ENCODE assay signal across 1 cellular context in the genomic region with DNA sequence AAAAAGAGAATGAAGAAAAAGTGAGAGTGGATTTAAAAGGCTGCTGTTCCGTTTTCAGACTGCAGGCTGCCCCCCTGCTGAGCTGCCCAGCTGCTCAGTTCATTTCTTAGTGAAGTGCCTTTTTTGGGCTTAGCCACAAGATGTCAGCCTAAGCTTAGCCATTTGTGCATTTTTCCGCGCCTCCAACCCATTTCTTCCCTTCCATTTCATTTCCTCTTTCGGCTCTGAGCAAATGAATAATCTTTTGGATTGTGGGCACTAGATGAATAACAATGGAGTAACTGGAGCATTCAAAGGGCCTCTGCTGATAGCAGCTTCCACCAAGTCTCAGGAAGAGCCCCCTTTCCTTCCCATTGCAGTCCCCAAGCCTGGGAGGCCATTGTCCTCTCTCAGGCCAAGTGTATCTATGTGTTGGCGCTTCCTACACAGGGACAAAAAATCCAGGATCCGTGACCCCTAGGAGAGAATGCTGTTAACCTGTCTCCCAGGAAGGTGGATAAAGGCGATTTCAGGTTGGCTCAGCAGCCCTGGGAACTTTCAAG.
TF ChIP-seq lines count a peak whose summit lies in the region.

No MANE protein-coding gene starts in this region.

TF ChIP-seq in HepG2, 621 proteins besides CTCF, POLR2A, EP300 and RAD21 (continued from another document and continues in another):
- TF ChIP-seq KLF9 (CRISPR knock-in tag; IDR thresholded peaks at IDR 0.05; ENCODE audit: low read depth) (0 out of 2 replicates have a peak, but pooled peaks have one; percentile 34), ZNF589 (CRISPR knock-in tag; conservative IDR thresholded peaks at IDR 0.05) (no peak), GFI1 (CRISPR knock-in tag; IDR thresholded peaks at IDR 0.05; ENCODE audit: borderline replicate concordance) (no peak), ZNF792 (CRISPR knock-in tag; IDR thresholded peaks at IDR 0.05) (peak; percentile 63; the same call in 1 of the 2 replicates), SMAD9 (CRISPR knock-in tag; IDR thresholded peaks at IDR 0.05) (0 out of 2 replicates have a peak, but pooled peaks have one; percentile 79), XBP1 (CRISPR knock-in tag; IDR thresholded peaks at IDR 0.05) (no peak), REPIN1 (CRISPR knock-in tag; IDR thresholded peaks at IDR 0.05; ENCODE audit: borderline replicate concordance, low read depth) (peak; percentile 28; the same call in 1 of the 2 replicates), BRD4 (CRISPR knock-in tag; IDR thresholded peaks at IDR 0.05) (no peak), ZMYM4 (CRISPR knock-in tag; IDR thresholded peaks at IDR 0.05) (peak; percentile 74), LCORL (IDR thresholded peaks at IDR 0.05) (no peak), LCORL (CRISPR knock-in tag; IDR thresholded peaks at IDR 0.05) (peak; percentile 73), CBFB (CRISPR knock-in tag; IDR thresholded peaks at IDR 0.05) (no peak), ZSCAN25 (CRISPR knock-in tag; IDR thresholded peaks at IDR 0.05) (peak; percentile 34; the same call in 1 of the 2 replicates), FOXK1 (CRISPR knock-in tag; IDR thresholded peaks at IDR 0.05; ENCODE audit: borderline replicate concordance, low read depth) (peak; percentile 39; the same call in 1 of the 2 replicates), RCOR2 (CRISPR knock-in tag; IDR thresholded peaks at IDR 0.05) (0 out of 2 replicates have a peak, but pooled peaks have one; percentile 51), ZNF430 (CRISPR knock-in tag; IDR thresholded peaks at IDR 0.05) (no peak; the same call in 1 of the 2 replicates), ATF7 (IDR thresholded peaks at IDR 0.05) (no peak), ATF7 (CRISPR knock-in tag; IDR thresholded peaks at IDR 0.05) (no peak), MXI1 (IDR thresholded peaks at IDR 0.05; ENCODE audit: borderline replicate concordance, low read depth, low read length) (no peak), MYNN (CRISPR knock-in tag; IDR thresholded peaks at IDR 0.05; ENCODE audit: low read depth) (0 out of 2 replicates have a peak, but pooled peaks have one; percentile 72), BHLHE40 (IDR thresholded peaks at IDR 0.05; ENCODE audit: low read length) (no peak), CREB3 (CRISPR knock-in tag; IDR thresholded peaks at IDR 0.05) (no peak), ZFP1 (CRISPR knock-in tag; IDR thresholded peaks at IDR 0.05) (0 out of 2 replicates have a peak, but pooled peaks have one; percentile 27), HDAC6 (IDR thresholded peaks at IDR 0.05; ENCODE audit: low read depth, low read length) (no peak), ZNF136 (CRISPR knock-in tag; IDR thresholded peaks at IDR 0.05; ENCODE audit: low read depth) (peak; percentile 82; the same call in 1 of the 2 replicates), ZNF230 (CRISPR knock-in tag; IDR thresholded peaks at IDR 0.05) (peak; percentile 94), ZNF660 (CRISPR knock-in tag; IDR thresholded peaks at IDR 0.05; ENCODE audit: borderline replicate concordance, low read depth) (no peak), ZNF441 (CRISPR knock-in tag; IDR thresholded peaks at IDR 0.05; ENCODE audit: borderline replicate concordance) (0 out of 2 replicates have a peak, but pooled peaks have one; percentile 54)
- TF ChIP-seq, protein P1, sequence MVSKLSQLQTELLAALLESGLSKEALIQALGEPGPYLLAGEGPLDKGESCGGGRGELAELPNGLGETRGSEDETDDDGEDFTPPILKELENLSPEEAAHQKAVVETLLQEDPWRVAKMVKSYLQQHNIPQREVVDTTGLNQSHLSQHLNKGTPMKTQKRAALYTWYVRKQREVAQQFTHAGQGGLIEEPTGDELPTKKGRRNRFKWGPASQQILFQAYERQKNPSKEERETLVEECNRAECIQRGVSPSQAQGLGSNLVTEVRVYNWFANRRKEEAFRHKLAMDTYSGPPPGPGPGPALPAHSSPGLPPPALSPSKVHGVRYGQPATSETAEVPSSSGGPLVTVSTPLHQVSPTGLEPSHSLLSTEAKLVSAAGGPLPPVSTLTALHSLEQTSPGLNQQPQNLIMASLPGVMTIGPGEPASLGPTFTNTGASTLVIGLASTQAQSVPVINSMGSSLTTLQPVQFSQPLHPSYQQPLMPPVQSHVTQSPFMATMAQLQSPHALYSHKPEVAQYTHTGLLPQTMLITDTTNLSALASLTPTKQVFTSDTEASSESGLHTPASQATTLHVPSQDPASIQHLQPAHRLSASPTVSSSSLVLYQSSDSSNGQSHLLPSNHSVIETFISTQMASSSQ (IDR thresholded peaks at IDR 0.05; ENCODE audit: low read depth): no peak
- TF ChIP-seq, protein P1 (CRISPR knock-in tag; IDR thresholded peaks at IDR 0.05; ENCODE audit: borderline replicate concordance): peak; percentile 41; the same call in 1 of the 2 replicates
- TF ChIP-seq, protein P2, sequence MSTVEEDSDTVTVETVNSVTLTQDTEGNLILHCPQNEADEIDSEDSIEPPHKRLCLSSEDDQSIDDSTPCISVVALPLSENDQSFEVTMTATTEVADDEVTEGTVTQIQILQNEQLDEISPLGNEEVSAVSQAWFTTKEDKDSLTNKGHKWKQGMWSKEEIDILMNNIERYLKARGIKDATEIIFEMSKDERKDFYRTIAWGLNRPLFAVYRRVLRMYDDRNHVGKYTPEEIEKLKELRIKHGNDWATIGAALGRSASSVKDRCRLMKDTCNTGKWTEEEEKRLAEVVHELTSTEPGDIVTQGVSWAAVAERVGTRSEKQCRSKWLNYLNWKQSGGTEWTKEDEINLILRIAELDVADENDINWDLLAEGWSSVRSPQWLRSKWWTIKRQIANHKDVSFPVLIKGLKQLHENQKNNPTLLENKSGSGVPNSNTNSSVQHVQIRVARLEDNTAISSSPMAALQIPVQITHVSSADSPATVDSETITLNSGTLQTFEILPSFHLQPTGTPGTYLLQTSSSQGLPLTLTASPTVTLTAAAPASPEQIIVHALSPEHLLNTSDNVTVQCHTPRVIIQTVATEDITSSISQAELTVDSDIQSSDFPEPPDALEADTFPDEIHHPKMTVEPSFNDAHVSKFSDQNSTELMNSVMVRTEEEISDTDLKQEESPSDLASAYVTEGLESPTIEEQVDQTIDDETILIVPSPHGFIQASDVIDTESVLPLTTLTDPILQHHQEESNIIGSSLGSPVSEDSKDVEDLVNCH (CRISPR knock-in tag; IDR thresholded peaks at IDR 0.05): 0 out of 2 replicates have a peak, but pooled peaks have one; percentile 55
- TF ChIP-seq, protein P3, sequence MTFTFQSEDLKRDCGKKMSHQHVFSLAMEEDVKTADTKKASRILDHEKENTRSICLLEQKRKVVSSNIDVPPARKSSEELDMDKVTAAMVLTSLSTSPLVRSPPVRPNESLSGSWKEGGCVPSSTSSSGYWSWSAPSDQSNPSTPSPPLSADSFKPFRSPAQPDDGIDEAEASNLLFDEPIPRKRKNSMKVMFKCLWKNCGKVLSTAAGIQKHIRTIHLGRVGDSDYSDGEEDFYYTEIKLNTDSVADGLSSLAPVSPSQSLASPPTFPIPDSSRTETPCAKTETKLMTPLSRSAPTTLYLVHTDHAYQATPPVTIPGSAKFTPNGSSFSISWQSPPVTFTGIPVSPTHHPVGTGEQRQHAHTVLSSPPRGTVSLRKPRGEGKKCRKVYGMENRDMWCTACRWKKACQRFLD (CRISPR knock-in tag; IDR thresholded peaks at IDR 0.05; ENCODE audit: borderline replicate concordance): 0 out of 2 replicates have a peak, but pooled peaks have one; percentile 73
- TF ChIP-seq, protein P4, sequence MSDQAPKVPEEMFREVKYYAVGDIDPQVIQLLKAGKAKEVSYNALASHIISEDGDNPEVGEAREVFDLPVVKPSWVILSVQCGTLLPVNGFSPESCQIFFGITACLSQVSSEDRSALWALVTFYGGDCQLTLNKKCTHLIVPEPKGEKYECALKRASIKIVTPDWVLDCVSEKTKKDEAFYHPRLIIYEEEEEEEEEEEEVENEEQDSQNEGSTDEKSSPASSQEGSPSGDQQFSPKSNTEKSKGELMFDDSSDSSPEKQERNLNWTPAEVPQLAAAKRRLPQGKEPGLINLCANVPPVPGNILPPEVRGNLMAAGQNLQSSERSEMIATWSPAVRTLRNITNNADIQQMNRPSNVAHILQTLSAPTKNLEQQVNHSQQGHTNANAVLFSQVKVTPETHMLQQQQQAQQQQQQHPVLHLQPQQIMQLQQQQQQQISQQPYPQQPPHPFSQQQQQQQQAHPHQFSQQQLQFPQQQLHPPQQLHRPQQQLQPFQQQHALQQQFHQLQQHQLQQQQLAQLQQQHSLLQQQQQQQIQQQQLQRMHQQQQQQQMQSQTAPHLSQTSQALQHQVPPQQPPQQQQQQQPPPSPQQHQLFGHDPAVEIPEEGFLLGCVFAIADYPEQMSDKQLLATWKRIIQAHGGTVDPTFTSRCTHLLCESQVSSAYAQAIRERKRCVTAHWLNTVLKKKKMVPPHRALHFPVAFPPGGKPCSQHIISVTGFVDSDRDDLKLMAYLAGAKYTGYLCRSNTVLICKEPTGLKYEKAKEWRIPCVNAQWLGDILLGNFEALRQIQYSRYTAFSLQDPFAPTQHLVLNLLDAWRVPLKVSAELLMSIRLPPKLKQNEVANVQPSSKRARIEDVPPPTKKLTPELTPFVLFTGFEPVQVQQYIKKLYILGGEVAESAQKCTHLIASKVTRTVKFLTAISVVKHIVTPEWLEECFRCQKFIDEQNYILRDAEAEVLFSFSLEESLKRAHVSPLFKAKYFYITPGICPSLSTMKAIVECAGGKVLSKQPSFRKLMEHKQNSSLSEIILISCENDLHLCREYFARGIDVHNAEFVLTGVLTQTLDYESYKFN (CRISPR knock-in tag; conservative IDR thresholded peaks at IDR 0.05): 0 out of 2 replicates have a peak, but pooled peaks have one; percentile 16
- TF ChIP-seq, protein P5, sequence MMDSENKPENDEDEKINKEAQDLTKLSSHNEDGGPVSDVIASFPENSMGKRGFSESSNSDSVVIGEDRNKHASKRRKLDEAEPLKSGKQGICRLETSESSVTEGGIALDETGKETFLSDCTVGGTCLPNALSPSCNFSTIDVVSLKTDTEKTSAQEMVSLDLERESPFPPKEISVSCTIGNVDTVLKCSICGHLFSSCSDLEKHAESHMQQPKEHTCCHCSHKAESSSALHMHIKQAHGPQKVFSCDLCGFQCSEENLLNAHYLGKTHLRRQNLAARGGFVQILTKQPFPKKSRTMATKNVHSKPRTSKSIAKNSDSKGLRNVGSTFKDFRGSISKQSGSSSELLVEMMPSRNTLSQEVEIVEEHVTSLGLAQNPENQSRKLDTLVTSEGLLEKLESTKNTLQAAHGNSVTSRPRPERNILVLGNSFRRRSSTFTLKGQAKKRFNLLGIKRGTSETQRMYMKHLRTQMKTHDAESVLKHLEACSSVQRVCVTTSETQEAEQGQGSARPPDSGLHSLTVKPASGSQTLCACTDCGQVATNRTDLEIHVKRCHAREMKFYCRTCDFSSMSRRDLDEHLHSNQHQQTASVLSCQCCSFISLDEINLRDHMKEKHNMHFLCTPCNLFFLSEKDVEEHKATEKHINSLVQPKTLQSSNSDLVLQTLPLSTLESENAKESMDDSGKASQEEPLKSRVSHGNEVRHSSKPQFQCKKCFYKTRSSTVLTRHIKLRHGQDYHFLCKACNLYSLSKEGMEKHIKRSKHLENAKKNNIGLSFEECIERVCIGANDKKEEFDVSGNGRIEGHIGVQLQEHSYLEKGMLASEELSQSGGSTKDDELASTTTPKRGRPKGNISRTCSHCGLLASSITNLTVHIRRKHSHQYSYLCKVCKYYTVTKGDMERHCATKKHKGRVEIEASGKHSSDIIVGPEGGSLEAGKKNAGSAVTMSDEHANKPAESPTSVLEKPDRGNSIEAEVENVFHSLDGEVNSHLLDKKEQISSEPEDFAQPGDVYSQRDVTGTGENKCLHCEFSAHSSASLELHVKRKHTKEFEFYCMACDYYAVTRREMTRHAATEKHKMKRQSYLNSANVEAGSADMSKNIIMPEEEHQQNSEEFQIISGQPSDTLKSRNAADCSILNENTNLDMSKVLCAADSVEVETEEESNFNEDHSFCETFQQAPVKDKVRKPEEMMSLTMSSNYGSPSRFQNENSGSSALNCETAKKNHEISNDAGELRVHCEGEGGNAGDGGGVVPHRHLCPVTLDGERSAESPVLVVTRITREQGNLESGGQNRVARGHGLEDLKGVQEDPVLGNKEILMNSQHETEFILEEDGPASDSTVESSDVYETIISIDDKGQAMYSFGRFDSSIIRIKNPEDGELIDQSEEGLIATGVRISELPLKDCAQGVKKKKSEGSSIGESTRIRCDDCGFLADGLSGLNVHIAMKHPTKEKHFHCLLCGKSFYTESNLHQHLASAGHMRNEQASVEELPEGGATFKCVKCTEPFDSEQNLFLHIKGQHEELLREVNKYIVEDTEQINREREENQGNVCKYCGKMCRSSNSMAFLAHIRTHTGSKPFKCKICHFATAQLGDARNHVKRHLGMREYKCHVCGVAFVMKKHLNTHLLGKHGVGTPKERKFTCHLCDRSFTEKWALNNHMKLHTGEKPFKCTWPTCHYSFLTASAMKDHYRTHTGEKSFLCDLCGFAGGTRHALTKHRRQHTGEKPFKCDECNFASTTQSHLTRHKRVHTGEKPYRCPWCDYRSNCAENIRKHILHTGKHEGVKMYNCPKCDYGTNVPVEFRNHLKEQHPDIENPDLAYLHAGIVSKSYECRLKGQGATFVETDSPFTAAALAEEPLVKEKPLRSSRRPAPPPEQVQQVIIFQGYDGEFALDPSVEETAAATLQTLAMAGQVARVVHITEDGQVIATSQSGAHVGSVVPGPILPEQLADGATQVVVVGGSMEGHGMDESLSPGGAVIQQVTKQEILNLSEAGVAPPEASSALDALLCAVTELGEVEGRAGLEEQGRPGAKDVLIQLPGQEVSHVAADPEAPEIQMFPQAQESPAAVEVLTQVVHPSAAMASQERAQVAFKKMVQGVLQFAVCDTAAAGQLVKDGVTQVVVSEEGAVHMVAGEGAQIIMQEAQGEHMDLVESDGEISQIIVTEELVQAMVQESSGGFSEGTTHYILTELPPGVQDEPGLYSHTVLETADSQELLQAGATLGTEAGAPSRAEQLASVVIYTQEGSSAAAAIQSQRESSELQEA (CRISPR knock-in tag; IDR thresholded peaks at IDR 0.05; ENCODE audit: not compliant biosample characterization): peak; percentile 19
